In genomic region chr1:162283657-162284056, GRCh38 we compare ENCODE assay signal across 23 cellular contexts.
DNase-seq lines count a peak whose midpoint lies in the region; ATAC-seq and TF ChIP-seq lines count a peak whose summit lies in the region.
"Had no signal": no experiment of that assay in that cellular context is flagged by ENCODE, and none has a peak within 500 bp of the region (broad histone marks: within the 10 kb centered on the region; RNA-seq: fewer than 3 reads in every experiment).

No MANE protein-coding gene starts in this region.

- peak overlapping the region; percentile 0; the same call in 1 of the 2 replicates for H3K27ac ChIP-seq in Panc1 (ENCODE audit: low read length)
- H3K27ac ChIP-seq: 22Rv1, neural progenitor cell, uterus had no signal

- no peak overlapping the region for H3K4me3 Mint-ChIP-seq in activated CD4-positive, alpha-beta T cell treated with anti-CD3 and anti-CD28 coated beads for 36 hours
- H3K4me3 Mint-ChIP-seq: activated CD4-positive, alpha-beta memory T cell treated with anti-CD3 and anti-CD28 coated beads, Interleukin-2, amount 10 ng/mL, durations not matched to agents 7 days and 5 days; CD4-positive, alpha-beta T cell; neural progenitor cell; T-cell had no signal

- ATAC-seq in Panc1 = no peak
- peak; percentile 22 to 66 for ATAC-seq in left cardiac atrium
- ATAC-seq in activated CD4-positive, alpha-beta T cell treated with anti-CD3 and anti-CD28 coated beads for 36 hours = no peak
- ATAC-seq: activated naive CD4-positive, alpha-beta T cell treated with anti-CD3 and anti-CD28 coated beads, Interleukin-2, amount 50 U/mL, for 72 hours; T-cell had no signal

- peaks cover 28% of the 10 kb centered on the region for H3K27me3 Mint-ChIP-seq in activated CD4-positive, alpha-beta T cell treated with anti-CD3 and anti-CD28 coated beads for 36 hours

- TF ChIP-seq CTCF in Panc1 (IDR thresholded peaks at IDR 0.05) = no peak

- no peaks in the 10 kb centered on the region for H3K4me1 Mint-ChIP-seq in activated CD4-positive, alpha-beta T cell treated with anti-CD3 and anti-CD28 coated beads for 36 hours
- H3K4me1 Mint-ChIP-seq: activated CD4-positive, alpha-beta memory T cell treated with anti-CD3 and anti-CD28 coated beads, Interleukin-2, amount 10 ng/mL, durations not matched to agents 7 days and 5 days; T-cell had no signal

- DNase-seq in DMS 273 (lab: John Stamatoyannopoulos, UW; ENCODE audit: unreplicated experiment) (peak; percentile 33), DMS 273 treated with DMSO at 0.1 percent for 48 hours (lab: John Stamatoyannopoulos, UW) (no peak), Panc1 (ENCODE audit: low read depth, low spot score) (no peak), left cardiac atrium (no peak), pons (ENCODE audit: low spot score) (peak; percentile 15), SHP77 treated with DMSO at 0.1 percent for 48 hours (lab: John Stamatoyannopoulos, UW) (no peak), GOT3 (lab: John Stamatoyannopoulos, UW) (no peak)
- DNase-seq in activated CD4-positive, alpha-beta T cell treated with anti-CD3 and anti-CD28 coated beads for 36 hours = no peak
- DNase-seq: activated CD4-positive, alpha-beta memory T cell treated with anti-CD3 and anti-CD28 coated beads, Interleukin-2, amount 10 ng/mL, durations not matched to agents 7 days and 5 days; activated CD8-positive, alpha-beta memory T cell treated with anti-CD3 and anti-CD28 coated beads, Interleukin-2, amount 50 U/mL, for 48 hours; CD4-positive, alpha-beta T cell; IMR-90; NCI-H1048; NCI-H1694; NCI-H2171 treated with DMSO at 0.1 percent for 48 hours; NCI-H524 treated with DMSO at 0.1 percent for 48 hours; stimulated activated naive CD4-positive, alpha-beta T cell; T-cell; uterus had no signal

- peaks cover 27% of the 10 kb centered on the region for H3K4me1 ChIP-seq in Panc1 (ENCODE audit: control insufficient read depth, insufficient read depth, low read length)

- intact Hi-C loops in Panc1 (cut with micrococcal nuclease; ENCODE audit: unreplicated experiment) = no loop called here
- intact Hi-C loops in left cardiac atrium (cut with DNase I) = no loop called here
- intact Hi-C loops in activated CD4-positive, alpha-beta T cell treated with anti-CD3 and anti-CD28 coated beads for 36 hours (cut with DNase I, micrococcal nuclease) = no loop called here

- no peak overlapping the region for H3K27ac Mint-ChIP-seq in activated CD4-positive, alpha-beta T cell treated with anti-CD3 and anti-CD28 coated beads for 36 hours
- H3K27ac Mint-ChIP-seq: activated CD4-positive, alpha-beta memory T cell treated with anti-CD3 and anti-CD28 coated beads, Interleukin-2, amount 10 ng/mL, durations not matched to agents 7 days and 5 days; activated naive CD4-positive, alpha-beta T cell treated with anti-CD3 and anti-CD28 coated beads, Interleukin-2, amount 50 U/mL, for 72 hours; activated T-helper 2 cell treated with anti-CD3 and anti-CD28 coated beads, Interferon-gamma antibody, Interleukin-2, Interleukin-4, amounts not matched to agents 10 μg/mL and 5 μg/mL and 100 μg/mL, durations not matched to agents 14 hours and 24 hours and 36 hours; CD4-positive, alpha-beta T cell; neural progenitor cell; T-cell had no signal

- H3K9me3 Mint-ChIP-seq in activated CD4-positive, alpha-beta T cell treated with anti-CD3 and anti-CD28 coated beads for 36 hours (ENCODE audit: low read depth) = no peaks in the 10 kb centered on the region
- H3K9me3 Mint-ChIP-seq: activated CD4-positive, alpha-beta memory T cell treated with anti-CD3 and anti-CD28 coated beads, Interleukin-2, amount 10 ng/mL, durations not matched to agents 7 days and 5 days; activated naive CD4-positive, alpha-beta T cell treated with anti-CD3 and anti-CD28 coated beads, Interleukin-2, amount 50 U/mL, for 72 hours; activated T-helper 2 cell treated with anti-CD3 and anti-CD28 coated beads, Interferon-gamma antibody, Interleukin-2, Interleukin-4, amounts not matched to agents 10 μg/mL and 5 μg/mL and 100 μg/mL, durations not matched to agents 14 hours and 24 hours and 36 hours; CD4-positive, alpha-beta T cell; neural progenitor cell; T-cell had no signal

- H3K4me3 ChIP-seq in Panc1 (ENCODE audit: low read depth in 2 of 2, low read length in 2 of 2) = no peak overlapping the region
- H3K4me3 ChIP-seq: neural progenitor cell, uterus had no signal

- H3K36me3 ChIP-seq in Panc1 (ENCODE audit: control insufficient read depth, insufficient read depth, low read length) = no peaks in the 10 kb centered on the region
- H3K36me3 ChIP-seq: neural progenitor cell, uterus had no signal

- no TSS peak for BruUV-seq in Panc1 (replicated peaks; lab: Mats Ljungman, UMichigan)

- H3K27me3 ChIP-seq in Panc1 (ENCODE audit: control insufficient read depth, insufficient read depth, low read length) = no peaks in the 10 kb centered on the region
- H3K27me3 ChIP-seq: neural progenitor cell, uterus had no signal

- CTCF ChIA-PET in Panc1 (lab: Charles Lee) = no interaction called here
- CTCF ChIA-PET in activated CD4-positive, alpha-beta T cell treated with anti-CD3 and anti-CD28 coated beads for 36 hours (lab: Charles Lee) = no interaction called here

- in situ Hi-C loops in Panc1 (cut with HindIII; ENCODE audit: low pct_unique_long_range_greater_than_20kb, low sequenced_read_pairs) = no loop called here

- H3K36me3 Mint-ChIP-seq in activated CD4-positive, alpha-beta T cell treated with anti-CD3 and anti-CD28 coated beads for 36 hours (ENCODE audit: low read depth) = no peaks in the 10 kb centered on the region
- H3K36me3 Mint-ChIP-seq: activated naive CD4-positive, alpha-beta T cell treated with anti-CD3 and anti-CD28 coated beads, Interleukin-2, amount 50 U/mL, for 72 hours; T-cell had no signal

- POLR2A ChIA-PET in Panc1 (lab: Charles Lee) = no interaction called here
- POLR2A ChIA-PET in activated CD4-positive, alpha-beta T cell treated with anti-CD3 and anti-CD28 coated beads for 36 hours (lab: Charles Lee) = no interaction called here

- no peaks in the 10 kb centered on the region for H3K9me3 ChIP-seq in Panc1 (ENCODE audit: control insufficient read depth, insufficient read depth, low read depth, low read length)
- H3K9me3 ChIP-seq: uterus had no signal

Comparison
In these comparisons a context has a peak if more than half of its experiments do, and no peak if none do; other contexts are left out.
1. DNase-seq: peak in DMS 273 (single experiment) and pons (single experiment); none in DMS 273 treated with DMSO at 0.1 percent for 48 hours (single experiment), Panc1 (single experiment), left cardiac atrium (single experiment), activated CD4-positive, alpha-beta T cell treated with anti-CD3 and anti-CD28 coated beads for 36 hours (single experiment), SHP77 treated with DMSO at 0.1 percent for 48 hours (single experiment) and GOT3 (single experiment).
2. ATAC-seq: peak in left cardiac atrium (2 of 2); none in Panc1 (single experiment) and activated CD4-positive, alpha-beta T cell treated with anti-CD3 and anti-CD28 coated beads for 36 hours (single experiment).